1 cellular context compared by ENCODE assay signal in genomic region chr17:74391771-74392170, GRCh38.
TF ChIP-seq lines count a peak whose summit lies in the region.

No MANE protein-coding gene starts in this region.

TF ChIP-seq in H1, 55 proteins besides CTCF, POLR2A, EP300 and RAD21:
- TF ChIP-seq JUN (IDR thresholded peaks at IDR 0.05; ENCODE audit: low read depth, low read length): no peak
- TF ChIP-seq SRF (IDR thresholded peaks at IDR 0.05; ENCODE audit: low read depth, low read length): no peak
- no peak for TF ChIP-seq BCL11A (IDR thresholded peaks at IDR 0.05; ENCODE audit: low read depth in 2 of 2, low read length in 2 of 2)
- TF ChIP-seq EZH2 (IDR thresholded peaks at IDR 0.05; ENCODE audit: low read depth, low read length, severe bottlenecking): no peak
- no peak for TF ChIP-seq CREB1 (IDR thresholded peaks at IDR 0.05)
- TF ChIP-seq CBX8 (IDR thresholded peaks at IDR 0.05; ENCODE audit: borderline replicate concordance, low read depth, low read length): no peak
